In genomic region chr3:39346785-39347585, GRCh38 we compare ENCODE assay signal across 9 cellular contexts. TPM values are rescaled to one million over a fixed set of nuclear protein-coding genes. Genes with fewer than 3 reads are reported as not detected.
A peak's percentile ranks its signal among the peaks of the same experiment; 100 is the strongest.
DNase-seq lines count a peak whose midpoint lies in the region; ATAC-seq, FAIRE-seq and TF ChIP-seq lines count a peak whose summit lies in the region.
"Had no signal": no experiment of that assay in that cellular context is flagged by ENCODE, and none has a peak within 500 bp of the region (broad histone marks: within the 10 kb centered on the region; RNA-seq: fewer than 3 reads in every experiment).

No MANE protein-coding gene starts in this region.

- peaks cover 8 to 53% (median 31%) of the 10 kb centered on the region in 4 donors for H3K4me1 Mint-ChIP-seq in naive thymus-derived CD8-positive, alpha-beta T cell

- peak overlapping the region in 5 of 10 donors; percentile 0 to 49 (median 12) for H3K4me3 Mint-ChIP-seq in naive thymus-derived CD8-positive, alpha-beta T cell

- TF ChIP-seq POLR2A in H54 (IDR thresholded peaks at IDR 0.05; ENCODE audit: low read depth, low read length): no peak

- H2AFZ ChIP-seq in Loucy (ENCODE audit: low read length): no peak overlapping the region; the same call in 1 of the 2 replicates

- H3K9me3 ChIP-seq in Loucy (ENCODE audit: insufficient read depth, low read depth, low read length): no peaks in the 10 kb centered on the region

- peak overlapping the region; percentile 62 for H3K9ac ChIP-seq in Loucy (ENCODE audit: low read depth, low read length, poor library complexity, severe bottlenecking)

- no peak for TF ChIP-seq CTCF in Loucy (conservative IDR thresholded peaks at IDR 0.05; ENCODE audit: low read length)

- H4K20me1 ChIP-seq in Loucy (ENCODE audit: insufficient read depth, low read length, poor library complexity, severe bottlenecking): no peaks in the 10 kb centered on the region

- H3K27me3 ChIP-seq in Loucy (ENCODE audit: insufficient read depth, low read length, poor library complexity, severe bottlenecking): no peaks in the 10 kb centered on the region

- POLR2A ChIA-PET in naive thymus-derived CD8-positive, alpha-beta T cell (lab: Charles Lee): interaction anchor here (1.1 kb wide), 1 partner anchor 15 kb away, joined by 4 read pairs; no protein-coding TSS in a partner anchor

- FAIRE-seq in H54 (lab: Jason Lieb, UNC): no peak

- peak overlapping the region; percentile 62 for H3K4me2 ChIP-seq in Loucy (ENCODE audit: low read depth, low read length, poor library complexity, severe bottlenecking)

- no peaks in the 10 kb centered on the region for H3K9me2 ChIP-seq in Loucy (replicated peaks; ENCODE audit: low read depth, low read length)

- H3K27ac Mint-ChIP-seq in naive thymus-derived CD8-positive, alpha-beta T cell: peak overlapping the region in 6 of 10 donors; percentile 1 to 57 (median 30)

- H3K36me3 Mint-ChIP-seq in naive thymus-derived CD8-positive, alpha-beta T cell: no peaks in the 10 kb centered on the region

- peak overlapping the region; percentile 48 for H3K4me3 ChIP-seq in Loucy (ENCODE audit: low read length, poor library complexity, severe bottlenecking)

- no peaks in the 10 kb centered on the region for H3K79me2 ChIP-seq in Loucy (ENCODE audit: insufficient read depth, low read length)

- peak; percentile 83 for ATAC-seq in GM19043 (IDR thresholded peaks at IDR 0.05; ENCODE audit: low read depth, unreplicated experiment)
- ATAC-seq in HG02571 (IDR thresholded peaks at IDR 0.05; ENCODE audit: unreplicated experiment): peak; percentile 79
- no peak for ATAC-seq in naive thymus-derived CD8-positive, alpha-beta T cell
- no peak for ATAC-seq in GM19328 (IDR thresholded peaks at IDR 0.05; ENCODE audit: unreplicated experiment)
- no peak for ATAC-seq in esophagus mucosa

- peaks cover 73% of the 10 kb centered on the region for H3K4me1 ChIP-seq in Loucy (ENCODE audit: insufficient read depth, low read length, poor library complexity, severe bottlenecking)

- peaks cover 22% of the 10 kb centered on the region for H3F3A ChIP-seq in Loucy (ENCODE audit: low read depth)

- no peaks in the 10 kb centered on the region for H3K36me3 ChIP-seq in Loucy (ENCODE audit: insufficient read depth, low read length)

- no peaks in the 10 kb centered on the region for H3K9me3 Mint-ChIP-seq in naive thymus-derived CD8-positive, alpha-beta T cell

- H3K27me3 Mint-ChIP-seq in naive thymus-derived CD8-positive, alpha-beta T cell: no peaks in the 10 kb centered on the region

- DNase-seq in naive thymus-derived CD8-positive, alpha-beta T cell: no peak
- no peak for DNase-seq in H54 (ENCODE audit: insufficient read length, low spot score)
- DNase-seq: NCI-H510A treated with DMSO at 0.1 percent for 48 hours, nucleus accumbens had no signal

RNA-seq across cellular contexts. Expression of gene CCR8, which starts 17.5 kb away (rescaled TPM):
- total RNA-seq in naive thymus-derived CD8-positive, alpha-beta T cell: not detected
- polyA plus RNA-seq in naive thymus-derived CD8-positive, alpha-beta T cell: under 1 TPM in 1 of 3 donors, not detected in 2; 0.24 TPM
- total RNA-seq in esophagus mucosa: 0.16 TPM

RNA-seq across cellular contexts. Expression of gene SLC25A38, which starts 36.2 kb away (rescaled TPM):
- total RNA-seq in naive thymus-derived CD8-positive, alpha-beta T cell: 10 to 100 TPM; 51.7 to 52.2 TPM
- 10 to 100 TPM; 34.2 to 53.4 (median 43.2) TPM for polyA plus RNA-seq in naive thymus-derived CD8-positive, alpha-beta T cell
- 8.6 TPM for total RNA-seq in esophagus mucosa

RNA-seq across cellular contexts. Expression of gene RPSA, which starts 59.5 kb away (rescaled TPM):
- 1,000 to 10,000 TPM; 1,560 to 1,579 TPM for total RNA-seq in naive thymus-derived CD8-positive, alpha-beta T cell
- polyA plus RNA-seq in naive thymus-derived CD8-positive, alpha-beta T cell: 1,000 to 10,000 TPM; 1,242 to 1,388 (median 1,323) TPM
- 1,385 TPM for total RNA-seq in esophagus mucosa

Comparison
In these comparisons a context has a peak if more than half of its experiments do, and no peak if none do; other contexts are left out.
1. ATAC-seq: peak in GM19043 (single experiment) and HG02571 (single experiment); none in naive thymus-derived CD8-positive, alpha-beta T cell (0 of 2), GM19328 (single experiment) and esophagus mucosa (single experiment).